11 cellular contexts compared by ENCODE assay signal in the genomic region with DNA sequence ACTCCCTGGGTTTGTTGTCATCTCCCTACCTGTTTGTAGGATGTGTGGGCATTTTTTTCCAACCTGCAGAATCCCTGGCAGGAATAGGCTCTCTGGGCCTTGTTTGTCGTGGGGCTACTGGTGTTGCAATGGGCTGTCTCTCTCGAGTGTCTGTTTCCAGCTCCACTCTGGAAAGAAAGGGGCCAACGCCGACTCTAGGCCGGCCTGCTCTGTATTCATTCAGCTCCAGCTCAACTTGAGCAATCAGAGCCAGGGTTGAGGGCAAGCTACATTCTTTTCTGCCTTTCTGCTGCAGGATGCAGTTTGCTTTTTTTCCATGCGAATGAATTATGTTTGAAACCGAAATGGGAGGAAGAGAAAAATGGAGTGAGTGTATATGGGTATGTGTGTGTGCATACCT. TPM values are rescaled to one million over a fixed set of nuclear protein-coding genes. Genes with fewer than 3 reads are reported as not detected.
A peak's percentile ranks its signal among the peaks of the same experiment; 100 is the strongest.
DNase-seq lines count a peak whose midpoint lies in the region; ATAC-seq, FAIRE-seq and TF ChIP-seq lines count a peak whose summit lies in the region.
"Had no signal": no experiment of that assay in that cellular context is flagged by ENCODE, and none has a peak within 500 bp of the region (broad histone marks: within the 10 kb centered on the region; RNA-seq: fewer than 3 reads in every experiment).

No MANE protein-coding gene starts in this region.

- H3K4me3 Mint-ChIP-seq in brain, result peak overlapping the region; percentile 72 to 94 (median 80)
- H3K4me3 Mint-ChIP-seq in activated naive CD4-positive, alpha-beta T cell treated with anti-CD3 and anti-CD28 coated beads for 36 hours, result no peak overlapping the region

- peak overlapping the region; percentile 93 for H3K9ac ChIP-seq in GM23248
- H3K9ac ChIP-seq in kidney (ENCODE audit: low read length in 2 of 2), result peak overlapping the region in 1 of 2 donors; percentile 20
- peak overlapping the region; percentile 8 for H3K9ac ChIP-seq in skeletal muscle satellite cell (ENCODE audit: low read depth, low read length)

- in situ Hi-C loops in GM23248 (cut with MboI), result no loop called here

- H3K9me3 ChIP-seq in GM23248 (ENCODE audit: low read depth) (no peaks in the 10 kb centered on the region), kidney (ENCODE audit: control insufficient read depth in 1 of 2, low read length in 2 of 2) (no peaks in the 10 kb centered on the region), skeletal muscle satellite cell (replicated peaks; ENCODE audit: low read length) (no peaks in the 10 kb centered on the region)

- H3K4me1 ChIP-seq in GM23248 (ENCODE audit: insufficient read depth) (peaks cover 48% of the 10 kb centered on the region), kidney (ENCODE audit: control insufficient read depth in 1 of 2, insufficient read depth in 1 of 2, low read depth in 1 of 2, low read length in 2 of 2) (peaks cover 23 to 36% of the 10 kb centered on the region in 2 donors), skeletal muscle satellite cell (ENCODE audit: control insufficient read depth, insufficient read depth, low read length) (peaks cover 41% of the 10 kb centered on the region)

- DNase-seq in GM23248 (peak; percentile 79), kidney (no peak), T1000 (lab: John Stamatoyannopoulos, UW) (no peak), NCI-H1092 treated with DMSO at 0.1 percent for 48 hours (lab: John Stamatoyannopoulos, UW) (no peak)
- DNase-seq in activated naive CD4-positive, alpha-beta T cell treated with anti-CD3 and anti-CD28 coated beads for 36 hours, result no peak
- DNase-seq: activated CD4-positive, alpha-beta memory T cell treated with anti-CD3 and anti-CD28 coated beads, Interleukin-2, amount 10 ng/mL, durations not matched to agents 7 days and 5 days; effector memory CD4-positive, alpha-beta T cell; GF-D8 had no signal

- H4K20me1 ChIP-seq in GM23248 (ENCODE audit: insufficient read depth), result peaks cover 11% of the 10 kb centered on the region; the same call in 1 of the 2 replicates

- no peaks in the 10 kb centered on the region for H3K9me2 ChIP-seq in GM23248 (ENCODE audit: insufficient read depth)

- H3K4me1 Mint-ChIP-seq in brain, result peaks cover 72% of the 10 kb centered on the region
- peaks cover 18% of the 10 kb centered on the region for H3K4me1 Mint-ChIP-seq in activated naive CD4-positive, alpha-beta T cell treated with anti-CD3 and anti-CD28 coated beads for 36 hours (ENCODE audit: low read depth)

- H3K79me2 ChIP-seq in GM23248 (ENCODE audit: insufficient read depth), result peaks cover 69% of the 10 kb centered on the region

- peaks cover 46% of the 10 kb centered on the region for H3F3A ChIP-seq in GM23248 (ENCODE audit: insufficient read depth)

- CTCF ChIA-PET in activated naive CD4-positive, alpha-beta T cell treated with anti-CD3 and anti-CD28 coated beads for 36 hours (lab: Charles Lee), result interaction anchor here (0.6 to 1.3 kb wide), 3 partner anchors 10 to 111 kb away, joined by 3 to 5 read pairs (median 3); no protein-coding TSS in a partner anchor

- ATAC-seq in activated CD4-positive, CD25-positive, alpha-beta regulatory T cell treated with anti-CD3 and anti-CD28 coated beads, Interleukin-2, amount 50 U/mL, for 24 hours, result no peak

- H3K27me3 Mint-ChIP-seq in brain, result peaks cover 24% of the 10 kb centered on the region
- H3K27me3 Mint-ChIP-seq in activated naive CD4-positive, alpha-beta T cell treated with anti-CD3 and anti-CD28 coated beads for 36 hours (ENCODE audit: low read depth), result peaks cover 12% of the 10 kb centered on the region

- no peak for TF ChIP-seq CTCF in brain (conservative IDR thresholded peaks at IDR 0.05)
- no peak for TF ChIP-seq CTCF in kidney (IDR thresholded peaks at IDR 0.05; ENCODE audit: borderline replicate concordance, extremely low read depth, insufficient read depth)

- H3K27ac Mint-ChIP-seq in brain, result peak overlapping the region; percentile 44 to 94 (median 87)
- H3K27ac Mint-ChIP-seq in activated naive CD4-positive, alpha-beta T cell treated with anti-CD3 and anti-CD28 coated beads for 36 hours, result no peak overlapping the region
- H3K27ac Mint-ChIP-seq: activated CD4-positive, alpha-beta memory T cell treated with anti-CD3 and anti-CD28 coated beads, Interleukin-2, amount 10 ng/mL, durations not matched to agents 7 days and 5 days had no signal

- intact Hi-C loops in kidney (cut with DNase I), result no loop called here
- intact Hi-C loops in activated naive CD4-positive, alpha-beta T cell treated with anti-CD3 and anti-CD28 coated beads for 36 hours (cut with micrococcal nuclease), result no loop called here

- FAIRE-seq in kidney (lab: Jason Lieb, UNC), result no peak

- H3K4me2 ChIP-seq in GM23248 (ENCODE audit: unreplicated experiment), result peak overlapping the region; percentile 97
- H3K4me2 ChIP-seq in skeletal muscle satellite cell (ENCODE audit: low read length), result peak overlapping the region; percentile 77

- H3K4me3 ChIP-seq in GM23248 (peak overlapping the region; percentile 99), kidney (ENCODE audit: low read length in 2 of 2) (peak overlapping the region; percentile 36 to 72), skeletal muscle satellite cell (ENCODE audit: low read length) (peak overlapping the region; percentile 56)

- H3K27ac ChIP-seq in GM23248 (peak overlapping the region; percentile 56), kidney (ENCODE audit: low read depth in 2 of 2, low read length in 2 of 2) (peak overlapping the region in 1 of 2 donors; percentile 62)

- H3K36me3 ChIP-seq in GM23248 (ENCODE audit: low read depth) (peaks cover 13% of the 10 kb centered on the region), kidney (ENCODE audit: control insufficient read depth in 1 of 2, insufficient read depth in 2 of 2, low read length in 2 of 2) (peaks cover 6 to 29% of the 10 kb centered on the region in 2 donors), skeletal muscle satellite cell (ENCODE audit: insufficient read depth, low read length) (peaks cover 26% of the 10 kb centered on the region)

- no peak overlapping the region for H2AFZ ChIP-seq in GM23248

- H3K36me3 Mint-ChIP-seq in brain, result peaks cover 24% of the 10 kb centered on the region
- H3K36me3 Mint-ChIP-seq in activated naive CD4-positive, alpha-beta T cell treated with anti-CD3 and anti-CD28 coated beads for 36 hours (ENCODE audit: low read depth), result no peaks in the 10 kb centered on the region

- no peaks in the 10 kb centered on the region for H3K9me3 Mint-ChIP-seq in brain
- H3K9me3 Mint-ChIP-seq in activated naive CD4-positive, alpha-beta T cell treated with anti-CD3 and anti-CD28 coated beads for 36 hours, result no peaks in the 10 kb centered on the region

- 2 to 5% methylated on average over 7 of the region's 7 CpGs for WGBS in GM23248 (ENCODE audit: low coverage in 1 of 2, low lambda C conversion rate in 2 of 2, missing lambda C conversion rate in 2 of 2), 2 experiments

- H3K27me3 ChIP-seq in GM23248 (replicated peaks; ENCODE audit: insufficient read depth) (no peaks in the 10 kb centered on the region), skeletal muscle satellite cell (ENCODE audit: control insufficient read depth, insufficient read depth, low read length) (no peaks in the 10 kb centered on the region)

RNA-seq across cellular contexts. Expression of gene JDP2, which starts 2.3 kb away (rescaled TPM):
- 163 and 174 TPM in 2 replicates for total RNA-seq in GM23248 (2014; rRNA removed; shearing (Covaris generic))
- polyA plus RNA-seq in GM23248 (2016; fragmentation: Nextera tagmentation; extraction: Ambion mirVana) (20.0 and 21.5 TPM in 2 replicates), brain (ENCODE audit: insufficient read depth, low read depth, low replicate concordance) (12.2 TPM), kidney (ENCODE audit: insufficient read depth, low read depth, low replicate concordance) (20.1 TPM)
- 33.4 TPM for total RNA-seq in kidney
- 37.1 and 43.1 TPM in 2 replicates for total RNA-seq in skeletal muscle satellite cell (2012; rRNA removed)
- 1 to 10 TPM; 2.8 to 3.2 TPM for total RNA-seq in activated naive CD4-positive, alpha-beta T cell treated with anti-CD3 and anti-CD28 coated beads for 36 hours
